ENCODE assay signal across 8 cellular contexts in genomic region chr2:100563407-100564247, GRCh38. TPM values are rescaled to one million over a fixed set of nuclear protein-coding genes. Genes with fewer than 3 reads are reported as not detected.
DNase-seq lines count a peak whose midpoint lies in the region; ATAC-seq and TF ChIP-seq lines count a peak whose summit lies in the region.

No MANE protein-coding gene starts in this region.

- H3K4me3 ChIP-seq in body of pancreas (peak overlapping the region; percentile 8 to 78), liver (ENCODE audit: low read depth in 1 of 3, low read length in 3 of 3) (peak overlapping the region; percentile 80 to 83 (median 81)), upper lobe of left lung (peak overlapping the region; percentile 65 to 79 (median 68))

- no peak for DNase-seq in body of pancreas
- DNase-seq in upper lobe of left lung = no peak
- DNase-seq in mucosa of gallbladder (ENCODE audit: low spot score) = no peak
- no peak for DNase-seq in SKM-1 treated with dmso at 0.1 percent for 144 hours (lab: John Stamatoyannopoulos, UW; ENCODE audit: unreplicated experiment)

- no peak for TF ChIP-seq POLR2A in body of pancreas (IDR thresholded peaks at IDR 0.05)
- TF ChIP-seq POLR2A in upper lobe of left lung (IDR thresholded peaks at IDR 0.05) = no peak

- H3K9me3 ChIP-seq in body of pancreas (no peaks in the 10 kb centered on the region), liver (ENCODE audit: control insufficient read depth in 4 of 4, low read length in 3 of 4) (no peaks in the 10 kb centered on the region), upper lobe of left lung (no peaks in the 10 kb centered on the region)

- H3K27me3 ChIP-seq in body of pancreas = no peaks in the 10 kb centered on the region
- no peaks in the 10 kb centered on the region for H3K27me3 ChIP-seq in liver (ENCODE audit: control insufficient read depth in 4 of 4, insufficient read depth in 4 of 4, low read length in 3 of 4)
- no peaks in the 10 kb centered on the region for H3K27me3 ChIP-seq in upper lobe of left lung

- H3K27ac ChIP-seq in 22Rv1 (peak overlapping the region; percentile 92), body of pancreas (peak overlapping the region; percentile 80 to 95 (median 90)), liver (ENCODE audit: low read depth in 1 of 2, low read length in 2 of 2) (peak overlapping the region; percentile 79 to 81), upper lobe of left lung (peak overlapping the region; percentile 89 to 94 (median 91))

- ATAC-seq in GM19328 (IDR thresholded peaks at IDR 0.05; ENCODE audit: unreplicated experiment) (peak; percentile 8), HG03469 (IDR thresholded peaks at IDR 0.05; ENCODE audit: unreplicated experiment) (peak; percentile 1), body of pancreas (no peak), upper lobe of left lung (ENCODE audit: low FRiP score in 2 of 2) (peak in 1 of 2 donors; percentile 1)

- TF ChIP-seq CTCF in 22Rv1 (IDR thresholded peaks at IDR 0.05) (no peak), body of pancreas (IDR thresholded peaks at IDR 0.05) (no peak), liver (IDR thresholded peaks at IDR 0.05; ENCODE audit: low read depth, low read length, missing input control) (no peak), upper lobe of left lung (IDR thresholded peaks at IDR 0.05) (no peak)

- H3K4me1 ChIP-seq in body of pancreas = peaks cover 11% of the 10 kb centered on the region
- peaks cover 0 to 9% (median 7%) of the 10 kb centered on the region in 4 donors for H3K4me1 ChIP-seq in liver (ENCODE audit: control insufficient read depth in 4 of 4, insufficient read depth in 4 of 4, low read length in 3 of 4)
- H3K4me1 ChIP-seq in upper lobe of left lung = peaks cover 7 to 28% (median 18%) of the 10 kb centered on the region in 4 donors

- 10 to 19% methylated on average over 12 to 24 of the region's 24 CpGs for WGBS in body of pancreas, 2 donors
- 26% methylated on average over 24 of the region's 24 CpGs for WGBS in liver
- WGBS in upper lobe of left lung, 2 donors = 20 to 26% methylated on average over 24 of the region's 24 CpGs

- no peak for TF ChIP-seq RAD21 in liver (IDR thresholded peaks at IDR 0.05)

- intact Hi-C loops in body of pancreas (cut with DNase I) = no loop called here

- H3K36me3 ChIP-seq in body of pancreas (replicated peaks in 1 of 2; ENCODE audit: insufficient read depth in 1 of 2, low read depth in 2 of 2) (no peaks in the 10 kb centered on the region), liver (ENCODE audit: control insufficient read depth in 4 of 4, insufficient read depth in 3 of 4, low read depth in 1 of 4, low read length in 3 of 4) (peaks cover 0 to 8% (median 6%) of the 10 kb centered on the region in 4 donors), upper lobe of left lung (peaks cover 3 to 22% (median 19%) of the 10 kb centered on the region in 4 donors)

- H3K9ac ChIP-seq in liver (ENCODE audit: low read depth in 1 of 2, low read length in 2 of 2) = peak overlapping the region; percentile 61 to 77

- TF ChIP-seq EP300 in upper lobe of left lung (IDR thresholded peaks at IDR 0.05) = no peak

TF ChIP-seq in liver, 16 proteins besides CTCF, POLR2A, EP300 and RAD21:
- TF ChIP-seq ZBTB33 (IDR thresholded peaks at IDR 0.05) = peak; percentile 8
- TF ChIP-seq RXRA (IDR thresholded peaks at IDR 0.05) = no peak
TF ChIP-seq in liver: peak in this region for 1.

RNA-seq across cellular contexts. Expression of gene PDCL3, which starts 0.8 kb away (rescaled TPM):
- total RNA-seq in body of pancreas = 1 to 10 TPM; 3.4 to 9.2 TPM
- 1 to 10 TPM; 4.2 to 5.0 TPM for total RNA-seq in liver
- 10 to 100 TPM in 1 of 2 donors, 1 to 10 TPM in 1; 8.9 to 12.3 TPM for polyA plus RNA-seq in liver
- total RNA-seq in upper lobe of left lung = 10 to 100 TPM in 5 of 6 donors, 1 to 10 TPM in 1; 6.3 to 21.7 (median 15.0) TPM
- 19.7 TPM for total RNA-seq in mucosa of gallbladder
